In genomic region chr18:37441821-37442220, GRCh38 we compare ENCODE assay signal across 21 cellular contexts.
"Had no signal": no experiment of that assay in that cellular context is flagged by ENCODE, and none has a peak within 500 bp of the region (broad histone marks: within the 10 kb centered on the region; RNA-seq: fewer than 3 reads in every experiment).

No MANE protein-coding gene starts in this region.

- H3K36me3 ChIP-seq: colonic mucosa had no signal

- H2AFZ ChIP-seq: PC-9 had no signal

- H3K4me2 ChIP-seq: PC-9 had no signal

- H3K4me1 ChIP-seq: colonic mucosa had no signal

- DNase-seq: activated CD4-positive, alpha-beta memory T cell treated with anti-CD3 and anti-CD28 coated beads for 36 hours; activated CD4-positive, alpha-beta T cell treated with anti-CD3 and anti-CD28 coated beads, Interleukin-2, amount 10 ng/mL, durations not matched to agents 7 days and 5 days; activated CD4-positive, CD25-positive, alpha-beta regulatory T cell; activated CD8-positive, alpha-beta memory T cell treated with anti-CD3 and anti-CD28 coated beads for 24 hours; activated effector memory CD4-positive, alpha-beta T cell treated with anti-CD3 and anti-CD28 coated beads, Interleukin-2, amount 50 U/mL, for 16 hours; activated naive CD4-positive, alpha-beta T cell treated with anti-CD3 and anti-CD28 coated beads, Interleukin-2, amount 10 ng/mL, durations not matched to agents 7 days and 5 days; activated naive CD8-positive, alpha-beta T cell treated with anti-CD3 and anti-CD28 coated beads for 36 hours; activated T-cell treated with anti-CD3 and anti-CD28 coated beads, Interleukin-2, amount 50 U/mL, for 4 hours; colonic mucosa; Kasumi-1; KBM-7; NCI-H1092 treated with DMSO at 0.1 percent for 48 hours; NCI-H187; PC-9; RPMI8226; T-cell; T-helper 2 cell; T1000 had no signal

- H3K4me3 ChIP-seq: colonic mucosa, PC-9, SK-N-MC had no signal

- H3K27me3 ChIP-seq: colonic mucosa had no signal

- ATAC-seq: activated T-cell treated with anti-CD3 and anti-CD28 coated beads, Interleukin-2, amount 50 U/mL, for 4 hours; Right ventricle myocardium inferior; T-cell had no signal

- H3K27ac ChIP-seq: colonic mucosa, PC-9, SK-N-MC, VCaP had no signal

- H3K9me3 ChIP-seq: colonic mucosa had no signal
